Comparison of ENCODE assay signal across 10 cellular contexts in the genomic region with DNA sequence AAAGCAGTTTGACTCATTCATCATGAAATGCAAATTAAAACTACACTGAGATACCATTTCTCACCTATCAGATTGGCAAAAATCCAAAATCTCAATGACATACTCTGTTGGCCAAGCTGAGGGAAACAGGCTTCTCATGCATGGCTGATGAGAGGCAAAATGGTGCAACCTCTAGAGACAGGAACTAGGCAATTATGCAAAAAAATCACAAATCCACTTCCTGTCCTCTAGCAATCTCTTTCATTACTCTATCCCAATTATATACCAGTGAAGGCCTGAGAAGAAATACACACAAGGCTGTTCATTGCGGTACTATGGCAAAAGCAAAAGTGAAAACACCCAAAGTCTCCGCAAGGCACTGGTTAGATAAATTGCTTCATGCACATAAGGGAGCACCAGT. TPM values are rescaled to one million over a fixed set of nuclear protein-coding genes. Genes with fewer than 3 reads are reported as not detected.
DNase-seq lines count a peak whose midpoint lies in the region; ATAC-seq, FAIRE-seq and TF ChIP-seq lines count a peak whose summit lies in the region.
"Had no signal": no experiment of that assay in that cellular context is flagged by ENCODE, and none has a peak within 500 bp of the region (broad histone marks: within the 10 kb centered on the region; RNA-seq: fewer than 3 reads in every experiment).

No MANE protein-coding gene starts in this region.

- ATAC-seq in GM19467 (IDR thresholded peaks at IDR 0.05; ENCODE audit: unreplicated experiment) = peak; percentile 92
- ATAC-seq in HG03139 (IDR thresholded peaks at IDR 0.05; ENCODE audit: unreplicated experiment) = peak; percentile 85
- no peak for ATAC-seq in upper lobe of right lung
- ATAC-seq: T-cell had no signal

- POLR2A ChIA-PET in GM10248 (lab: Yijun Ruan, JAX) = interaction anchor here (0.7 kb wide), 1 partner anchor 15 kb away, joined by 4 read pairs; no protein-coding TSS in a partner anchor

- H3K4me1 ChIP-seq in upper lobe of right lung = no peaks in the 10 kb centered on the region

- FAIRE-seq in urothelium cell line (lab: Jason Lieb, UNC) = no peak

- H3K27me3 ChIP-seq in upper lobe of right lung = no peaks in the 10 kb centered on the region

- DNase-seq in GM10248 (ENCODE audit: extremely low spot score) (peak; percentile 57), NCI-H526 (lab: John Stamatoyannopoulos, UW) (peak; percentile 94 to 95), urothelium cell line (ENCODE audit: low spot score) (no peak), upper lobe of right lung (no peak), dedifferentiated amniotic fluid mesenchymal stem cell (ENCODE audit: extremely low spot score) (no peak), coronary artery (ENCODE audit: low spot score) (no peak)
- DNase-seq: mammary epithelial cell, T-cell had no signal

- H3K36me3 ChIP-seq in upper lobe of right lung = no peaks in the 10 kb centered on the region

- CTCF ChIA-PET in GM10248 (lab: Yijun Ruan, JAX) = interaction anchor here (0.9 to 1.6 kb wide), 5 partner anchors 11 to 96 kb away, joined by 3 to 4 read pairs (median 3); a partner anchor contains a TSS

- H3K9me3 ChIP-seq in upper lobe of right lung = no peaks in the 10 kb centered on the region

- no peak overlapping the region for H3K27ac ChIP-seq in upper lobe of right lung
- H3K27ac ChIP-seq in coronary artery = no peak overlapping the region

- intact Hi-C loops in upper lobe of right lung (cut with DNase I) = no loop called here

- TF ChIP-seq CTCF in GM10248 (IDR thresholded peaks at IDR 0.05; ENCODE audit: control extremely low read depth, extremely low read depth, low read depth, missing control alignments) (no peak), upper lobe of right lung (IDR thresholded peaks at IDR 0.05) (no peak), coronary artery (IDR thresholded peaks at IDR 0.05) (no peak)

- H3K4me3 ChIP-seq in upper lobe of right lung = no peak overlapping the region
- H3K4me3 ChIP-seq in coronary artery = no peak overlapping the region

RNA-seq across cellular contexts. Expression of a gene that starts 25.9 kb away (rescaled TPM):
- 4.9 TPM for total RNA-seq in upper lobe of right lung

Comparison
In these comparisons a context has a peak if more than half of its experiments do, and no peak if none do; other contexts are left out.
1. DNase-seq: peak in GM10248 (single experiment) and NCI-H526 (2 of 2); none in urothelium cell line (single experiment), upper lobe of right lung (single experiment), dedifferentiated amniotic fluid mesenchymal stem cell (single experiment) and coronary artery (single experiment).